In genomic region chr6:84462697-84463096, GRCh38 we compare ENCODE assay signal across 18 cellular contexts.
DNase-seq lines count a peak whose midpoint lies in the region; ATAC-seq lines count a peak whose summit lies in the region.
"Had no signal": no experiment of that assay in that cellular context is flagged by ENCODE, and none has a peak within 500 bp of the region (broad histone marks: within the 10 kb centered on the region; RNA-seq: fewer than 3 reads in every experiment).

No MANE protein-coding gene starts in this region.

- H3K4me1 ChIP-seq in adipocyte (ENCODE audit: control insufficient read depth, insufficient read depth, low read length) = peaks cover 18% of the 10 kb centered on the region
- H3K4me1 ChIP-seq: parathyroid adenoma, vagina had no signal

- H3K36me3 Mint-ChIP-seq in natural killer cell treated with Interleukin-12 subunit alpha and Interleukin-12 subunit beta and Interleukin-15 and Interleukin-18, amount 100 ng/mL, for 72 hours = no peaks in the 10 kb centered on the region

- H3K9me3 ChIP-seq in adipocyte (ENCODE audit: control insufficient read depth, low read length) = no peaks in the 10 kb centered on the region
- H3K9me3 ChIP-seq: vagina had no signal

- H3K9me3 Mint-ChIP-seq in natural killer cell treated with Interleukin-12 subunit alpha and Interleukin-12 subunit beta and Interleukin-15 and Interleukin-18, amount 100 ng/mL, for 72 hours = peaks cover 8% of the 10 kb centered on the region
- H3K9me3 Mint-ChIP-seq: stimulated activated naive CD8-positive, alpha-beta T cell treated with anti-CD3 and anti-CD28 coated beads, Interleukin-15, Interleukin-2, amounts not matched to agents 100 ng/mL and 50 ng/mL, for 24 hours had no signal

- H3K4me3 ChIP-seq in adipocyte (ENCODE audit: low read length) = peak overlapping the region; percentile 18
- H3K4me3 ChIP-seq: vagina had no signal

- H3K27me3 Mint-ChIP-seq in natural killer cell treated with Interleukin-12 subunit alpha and Interleukin-12 subunit beta and Interleukin-15 and Interleukin-18, amount 100 ng/mL, for 72 hours = no peaks in the 10 kb centered on the region
- H3K27me3 Mint-ChIP-seq: CD4-positive, alpha-beta T cell; stimulated activated naive CD8-positive, alpha-beta T cell treated with anti-CD3 and anti-CD28 coated beads, Interleukin-15, Interleukin-2, amounts not matched to agents 100 ng/mL and 50 ng/mL, for 24 hours had no signal

- peak; percentile 35 for DNase-seq in GM04504 (ENCODE audit: low read depth)
- DNase-seq in adipocyte (ENCODE audit: low read depth) = peak; percentile 67
- peak; percentile 54 for DNase-seq in fibroblast of peridontal ligament (ENCODE audit: extremely low read depth)
- DNase-seq in stromal cell of bone marrow (ENCODE audit: low read depth) = peak; percentile 69
- no peak for DNase-seq in germinal center (ENCODE audit: low spot score)
- DNase-seq in natural killer cell treated with Interleukin-12 subunit alpha and Interleukin-12 subunit beta and Interleukin-15 and Interleukin-18, amount 100 ng/mL, for 72 hours (ENCODE audit: low spot score) = no peak
- DNase-seq: activated CD4-positive, alpha-beta T cell treated with anti-CD3 and anti-CD28 coated beads, Interleukin-2, amount 50 U/mL, for 4 hours; activated T-cell treated with anti-CD3 and anti-CD28 coated beads, Interleukin-2, amount 50 U/mL, for 48 hours; CD4-positive, alpha-beta T cell; KBM-7; midbrain; NCI-H1105; stimulated activated CD4-positive, alpha-beta T cell treated with anti-CD3 and anti-CD28 coated beads, Interleukin-12 subunit alpha, Interleukin-12 subunit beta, amount 100 ng/mL, for 4 hours had no signal

- ATAC-seq in natural killer cell treated with Interleukin-12 subunit alpha and Interleukin-12 subunit beta and Interleukin-15 and Interleukin-18, amount 100 ng/mL, for 72 hours = no peak
- no peak for ATAC-seq in HG02840 (IDR thresholded peaks at IDR 0.05; ENCODE audit: low FRiP score, unreplicated experiment)
- ATAC-seq: HCT116 had no signal

- H3K27ac Mint-ChIP-seq in natural killer cell treated with Interleukin-12 subunit alpha and Interleukin-12 subunit beta and Interleukin-15 and Interleukin-18, amount 100 ng/mL, for 72 hours = no peak overlapping the region
- H3K27ac Mint-ChIP-seq: CD4-positive, alpha-beta T cell; stimulated activated naive CD8-positive, alpha-beta T cell treated with anti-CD3 and anti-CD28 coated beads, Interleukin-15, Interleukin-2, amounts not matched to agents 100 ng/mL and 50 ng/mL, for 24 hours had no signal

- H3K9ac ChIP-seq in adipocyte (ENCODE audit: low read length) = no peak overlapping the region
- H3K9ac ChIP-seq: parathyroid adenoma had no signal

- H3K36me3 ChIP-seq in adipocyte (ENCODE audit: control insufficient read depth, insufficient read depth, low read length, severe bottlenecking) = no peaks in the 10 kb centered on the region
- H3K36me3 ChIP-seq: vagina had no signal

- H3K4me1 Mint-ChIP-seq in natural killer cell treated with Interleukin-12 subunit alpha and Interleukin-12 subunit beta and Interleukin-15 and Interleukin-18, amount 100 ng/mL, for 72 hours (ENCODE audit: low read depth in 2 of 2) = no peaks in the 10 kb centered on the region

- no peaks in the 10 kb centered on the region for H3K27me3 ChIP-seq in adipocyte (replicated peaks; ENCODE audit: control insufficient read depth, insufficient read depth, low read length)
- H3K27me3 ChIP-seq: vagina had no signal

- no peak overlapping the region for H3K4me3 Mint-ChIP-seq in natural killer cell treated with Interleukin-12 subunit alpha and Interleukin-12 subunit beta and Interleukin-15 and Interleukin-18, amount 100 ng/mL, for 72 hours
- H3K4me3 Mint-ChIP-seq: CD4-positive, alpha-beta T cell; stimulated activated naive CD8-positive, alpha-beta T cell treated with anti-CD3 and anti-CD28 coated beads, Interleukin-15, Interleukin-2, amounts not matched to agents 100 ng/mL and 50 ng/mL, for 24 hours had no signal

Comparison
In these comparisons a context has a peak if more than half of its experiments do, and no peak if none do; other contexts are left out.
1. DNase-seq: peak in GM04504 (single experiment), adipocyte (single experiment), fibroblast of peridontal ligament (single experiment) and stromal cell of bone marrow (single experiment); none in germinal center (single experiment) and natural killer cell treated with Interleukin-12 subunit alpha and Interleukin-12 subunit beta and Interleukin-15 and Interleukin-18, amount 100 ng/mL, for 72 hours (single experiment).